ENCODE assay signal across 1 cellular context in the genomic region with DNA sequence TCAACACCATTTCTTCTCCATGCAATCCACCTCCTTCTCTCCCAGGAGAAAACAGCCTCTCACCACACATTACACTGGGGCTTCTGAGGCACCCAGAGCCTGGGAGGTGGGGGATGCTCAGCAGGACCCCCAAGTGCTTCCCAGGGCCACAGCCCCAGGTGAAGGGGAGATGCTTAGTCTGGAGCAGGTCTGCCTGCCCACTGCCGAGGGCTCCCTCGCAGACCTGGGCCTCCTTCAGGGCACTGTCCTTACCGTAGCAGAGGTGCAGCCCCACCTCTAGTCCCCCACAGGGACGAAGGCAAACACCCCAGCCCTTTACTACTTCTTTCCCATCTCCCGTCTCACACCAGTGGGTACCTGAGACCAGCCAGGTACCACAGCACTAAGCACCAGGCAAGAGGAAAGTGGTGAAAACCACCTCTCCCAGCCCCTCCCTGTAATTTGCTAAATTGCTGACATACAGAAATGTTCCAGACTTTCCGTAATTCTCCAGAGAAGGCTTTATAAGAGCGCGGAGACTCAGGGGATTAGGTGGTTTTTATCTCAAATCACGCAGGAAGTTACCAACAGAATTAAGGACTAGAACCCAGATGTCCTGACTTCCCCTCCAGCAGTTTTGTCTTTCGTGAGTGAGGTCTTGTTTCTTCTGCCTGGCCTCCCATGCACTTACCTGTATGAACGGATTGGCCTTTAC.
TF ChIP-seq lines count a peak whose summit lies in the region.

No MANE protein-coding gene starts in this region.

TF ChIP-seq in GM23338, 12 proteins besides CTCF, POLR2A, EP300 and RAD21 (continued from another document):
- TF ChIP-seq, protein P1, sequence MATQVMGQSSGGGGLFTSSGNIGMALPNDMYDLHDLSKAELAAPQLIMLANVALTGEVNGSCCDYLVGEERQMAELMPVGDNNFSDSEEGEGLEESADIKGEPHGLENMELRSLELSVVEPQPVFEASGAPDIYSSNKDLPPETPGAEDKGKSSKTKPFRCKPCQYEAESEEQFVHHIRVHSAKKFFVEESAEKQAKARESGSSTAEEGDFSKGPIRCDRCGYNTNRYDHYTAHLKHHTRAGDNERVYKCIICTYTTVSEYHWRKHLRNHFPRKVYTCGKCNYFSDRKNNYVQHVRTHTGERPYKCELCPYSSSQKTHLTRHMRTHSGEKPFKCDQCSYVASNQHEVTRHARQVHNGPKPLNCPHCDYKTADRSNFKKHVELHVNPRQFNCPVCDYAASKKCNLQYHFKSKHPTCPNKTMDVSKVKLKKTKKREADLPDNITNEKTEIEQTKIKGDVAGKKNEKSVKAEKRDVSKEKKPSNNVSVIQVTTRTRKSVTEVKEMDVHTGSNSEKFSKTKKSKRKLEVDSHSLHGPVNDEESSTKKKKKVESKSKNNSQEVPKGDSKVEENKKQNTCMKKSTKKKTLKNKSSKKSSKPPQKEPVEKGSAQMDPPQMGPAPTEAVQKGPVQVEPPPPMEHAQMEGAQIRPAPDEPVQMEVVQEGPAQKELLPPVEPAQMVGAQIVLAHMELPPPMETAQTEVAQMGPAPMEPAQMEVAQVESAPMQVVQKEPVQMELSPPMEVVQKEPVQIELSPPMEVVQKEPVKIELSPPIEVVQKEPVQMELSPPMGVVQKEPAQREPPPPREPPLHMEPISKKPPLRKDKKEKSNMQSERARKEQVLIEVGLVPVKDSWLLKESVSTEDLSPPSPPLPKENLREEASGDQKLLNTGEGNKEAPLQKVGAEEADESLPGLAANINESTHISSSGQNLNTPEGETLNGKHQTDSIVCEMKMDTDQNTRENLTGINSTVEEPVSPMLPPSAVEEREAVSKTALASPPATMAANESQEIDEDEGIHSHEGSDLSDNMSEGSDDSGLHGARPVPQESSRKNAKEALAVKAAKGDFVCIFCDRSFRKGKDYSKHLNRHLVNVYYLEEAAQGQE (IDR thresholded peaks at IDR 0.05; ENCODE audit: unreplicated experiment): no peak
- TF ChIP-seq EZH2phosphoT487 (IDR thresholded peaks at IDR 0.05; ENCODE audit: unreplicated experiment) (no peak), STAT1 (IDR thresholded peaks at IDR 0.05; ENCODE audit: unreplicated experiment) (no peak), POLR2AphosphoS5 (IDR thresholded peaks at IDR 0.05; ENCODE audit: low read depth) (no peak), JUNB (IDR thresholded peaks at IDR 0.05; ENCODE audit: unreplicated experiment) (no peak), ZNF331 (CRISPR knock-in tag; IDR thresholded peaks at IDR 0.05; ENCODE audit: low read depth) (no peak), ZNF114 (CRISPR knock-in tag; IDR thresholded peaks at IDR 0.05) (no peak), CREB1 (CRISPR knock-in tag; IDR thresholded peaks at IDR 0.05; ENCODE audit: low read depth) (no peak), NANOG (IDR thresholded peaks at IDR 0.05; ENCODE audit: borderline replicate concordance) (no peak), EZH2 (IDR thresholded peaks at IDR 0.05; ENCODE audit: low read depth, unreplicated experiment) (no peak)
- TF ChIP-seq, protein P2, sequence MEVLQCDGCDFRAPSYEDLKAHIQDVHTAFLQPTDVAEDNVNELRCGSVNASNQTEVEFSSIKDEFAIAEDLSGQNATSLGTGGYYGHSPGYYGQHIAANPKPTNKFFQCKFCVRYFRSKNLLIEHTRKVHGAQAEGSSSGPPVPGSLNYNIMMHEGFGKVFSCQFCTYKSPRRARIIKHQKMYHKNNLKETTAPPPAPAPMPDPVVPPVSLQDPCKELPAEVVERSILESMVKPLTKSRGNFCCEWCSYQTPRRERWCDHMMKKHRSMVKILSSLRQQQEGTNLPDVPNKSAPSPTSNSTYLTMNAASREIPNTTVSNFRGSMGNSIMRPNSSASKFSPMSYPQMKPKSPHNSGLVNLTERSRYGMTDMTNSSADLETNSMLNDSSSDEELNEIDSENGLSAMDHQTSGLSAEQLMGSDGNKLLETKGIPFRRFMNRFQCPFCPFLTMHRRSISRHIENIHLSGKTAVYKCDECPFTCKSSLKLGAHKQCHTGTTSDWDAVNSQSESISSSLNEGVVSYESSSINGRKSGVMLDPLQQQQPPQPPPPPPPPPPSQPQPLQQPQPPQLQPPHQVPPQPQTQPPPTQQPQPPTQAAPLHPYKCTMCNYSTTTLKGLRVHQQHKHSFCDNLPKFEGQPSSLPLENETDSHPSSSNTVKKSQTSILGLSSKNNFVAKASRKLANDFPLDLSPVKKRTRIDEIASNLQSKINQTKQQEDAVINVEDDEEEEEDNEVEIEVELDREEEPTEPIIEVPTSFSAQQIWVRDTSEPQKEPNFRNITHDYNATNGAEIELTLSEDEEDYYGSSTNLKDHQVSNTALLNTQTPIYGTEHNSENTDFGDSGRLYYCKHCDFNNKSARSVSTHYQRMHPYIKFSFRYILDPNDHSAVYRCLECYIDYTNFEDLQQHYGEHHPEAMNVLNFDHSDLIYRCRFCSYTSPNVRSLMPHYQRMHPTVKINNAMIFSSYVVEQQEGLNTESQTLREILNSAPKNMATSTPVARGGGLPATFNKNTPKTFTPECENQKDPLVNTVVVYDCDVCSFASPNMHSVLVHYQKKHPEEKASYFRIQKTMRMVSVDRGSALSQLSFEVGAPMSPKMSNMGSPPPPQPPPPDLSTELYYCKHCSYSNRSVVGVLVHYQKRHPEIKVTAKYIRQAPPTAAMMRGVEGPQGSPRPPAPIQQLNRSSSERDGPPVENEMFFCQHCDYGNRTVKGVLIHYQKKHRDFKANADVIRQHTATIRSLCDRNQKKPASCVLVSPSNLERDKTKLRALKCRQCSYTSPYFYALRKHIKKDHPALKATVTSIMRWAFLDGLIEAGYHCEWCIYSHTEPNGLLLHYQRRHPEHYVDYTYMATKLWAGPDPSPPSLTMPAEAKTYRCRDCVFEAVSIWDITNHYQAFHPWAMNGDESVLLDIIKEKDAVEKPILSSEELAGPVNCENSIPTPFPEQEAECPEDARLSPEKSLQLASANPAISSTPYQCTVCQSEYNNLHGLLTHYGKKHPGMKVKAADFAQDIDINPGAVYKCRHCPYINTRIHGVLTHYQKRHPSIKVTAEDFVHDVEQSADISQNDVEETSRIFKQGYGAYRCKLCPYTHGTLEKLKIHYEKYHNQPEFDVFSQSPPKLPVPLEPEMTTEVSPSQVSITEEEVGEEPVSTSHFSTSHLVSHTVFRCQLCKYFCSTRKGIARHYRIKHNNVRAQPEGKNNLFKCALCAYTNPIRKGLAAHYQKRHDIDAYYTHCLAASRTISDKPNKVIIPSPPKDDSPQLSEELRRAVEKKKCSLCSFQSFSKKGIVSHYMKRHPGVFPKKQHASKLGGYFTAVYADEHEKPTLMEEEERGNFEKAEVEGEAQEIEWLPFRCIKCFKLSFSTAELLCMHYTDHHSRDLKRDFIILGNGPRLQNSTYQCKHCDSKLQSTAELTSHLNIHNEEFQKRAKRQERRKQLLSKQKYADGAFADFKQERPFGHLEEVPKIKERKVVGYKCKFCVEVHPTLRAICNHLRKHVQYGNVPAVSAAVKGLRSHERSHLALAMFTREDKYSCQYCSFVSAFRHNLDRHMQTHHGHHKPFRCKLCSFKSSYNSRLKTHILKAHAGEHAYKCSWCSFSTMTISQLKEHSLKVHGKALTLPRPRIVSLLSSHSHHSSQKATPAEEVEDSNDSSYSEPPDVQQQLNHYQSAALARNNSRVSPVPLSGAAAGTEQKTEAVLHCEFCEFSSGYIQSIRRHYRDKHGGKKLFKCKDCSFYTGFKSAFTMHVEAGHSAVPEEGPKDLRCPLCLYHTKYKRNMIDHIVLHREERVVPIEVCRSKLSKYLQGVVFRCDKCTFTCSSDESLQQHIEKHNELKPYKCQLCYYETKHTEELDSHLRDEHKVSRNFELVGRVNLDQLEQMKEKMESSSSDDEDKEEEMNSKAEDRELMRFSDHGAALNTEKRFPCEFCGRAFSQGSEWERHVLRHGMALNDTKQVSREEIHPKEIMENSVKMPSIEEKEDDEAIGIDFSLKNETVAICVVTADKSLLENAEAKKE (CRISPR knock-in tag; IDR thresholded peaks at IDR 0.05): no peak
